16 cellular contexts compared by ENCODE assay signal in genomic region chr17:17314501-17315071, GRCh38.
"Had no signal": no experiment of that assay in that cellular context is flagged by ENCODE, and none has a peak within 500 bp of the region (broad histone marks: within the 10 kb centered on the region; RNA-seq: fewer than 3 reads in every experiment).

No MANE protein-coding gene starts in this region.

- H3K4me3 ChIP-seq: dorsolateral prefrontal cortex, prostate gland, thoracic aorta had no signal

- H3K27ac Mint-ChIP-seq: activated naive CD4-positive, alpha-beta T cell treated with anti-CD3 and anti-CD28 coated beads, Interleukin-2, amount 50 U/mL, for 24 hours; naive thymus-derived CD4-positive, alpha-beta T cell; stimulated activated naive CD8-positive, alpha-beta T cell treated with anti-CD3 and anti-CD28 coated beads, Interleukin-15, Interleukin-2, amounts not matched to agents 100 ng/mL and 50 ng/mL, for 24 hours; T-helper 17 cell had no signal

- ATAC-seq: foreskin keratinocyte; naive thymus-derived CD4-positive, alpha-beta T cell; T-helper 17 cell had no signal

- H3K36me3 ChIP-seq: prostate gland, thoracic aorta had no signal

- H3K9me3 ChIP-seq: prostate gland, thoracic aorta had no signal

- H3K4me1 ChIP-seq: foreskin keratinocyte, prostate gland had no signal

- H3K27ac ChIP-seq: dorsolateral prefrontal cortex, foreskin keratinocyte, prostate gland, thoracic aorta had no signal

- H3K27me3 Mint-ChIP-seq: activated naive CD4-positive, alpha-beta T cell treated with anti-CD3 and anti-CD28 coated beads, Interleukin-2, amount 50 U/mL, for 24 hours; naive thymus-derived CD4-positive, alpha-beta T cell; stimulated activated naive CD8-positive, alpha-beta T cell treated with anti-CD3 and anti-CD28 coated beads, Interleukin-15, Interleukin-2, amounts not matched to agents 100 ng/mL and 50 ng/mL, for 24 hours; T-helper 17 cell had no signal

- DNase-seq: activated CD4-positive, alpha-beta T cell treated with anti-CD3 and anti-CD28 coated beads, Interleukin-2, amount 50 U/mL, for 1 hour; activated effector memory CD4-positive, alpha-beta T cell treated with Interleukin-2 at 50 U/mL for 16 hours; amygdala; dorsolateral prefrontal cortex; foreskin keratinocyte; midbrain; naive thymus-derived CD4-positive, alpha-beta T cell; nucleus accumbens; stimulated activated CD4-positive, alpha-beta T cell treated with anti-CD3 and anti-CD28 coated beads, Interleukin-15, amount 100 ng/mL, for 24 hours; stimulated activated CD4-positive, alpha-beta T cell treated with anti-CD3 and anti-CD28 coated beads, Interleukin-4, amount 100 ng/mL, for 24 hours; T-helper 17 cell had no signal

- H3K4me1 Mint-ChIP-seq: brain had no signal

- H3K4me3 Mint-ChIP-seq: activated naive CD4-positive, alpha-beta T cell treated with anti-CD3 and anti-CD28 coated beads, Interleukin-2, amount 50 U/mL, for 24 hours; brain; naive thymus-derived CD4-positive, alpha-beta T cell; stimulated activated naive CD8-positive, alpha-beta T cell treated with anti-CD3 and anti-CD28 coated beads, Interleukin-15, Interleukin-2, amounts not matched to agents 100 ng/mL and 50 ng/mL, for 24 hours; T-helper 17 cell had no signal

- H3K9me3 Mint-ChIP-seq: activated naive CD4-positive, alpha-beta T cell treated with anti-CD3 and anti-CD28 coated beads, Interleukin-2, amount 50 U/mL, for 24 hours; naive thymus-derived CD4-positive, alpha-beta T cell; stimulated activated naive CD8-positive, alpha-beta T cell treated with anti-CD3 and anti-CD28 coated beads, Interleukin-15, Interleukin-2, amounts not matched to agents 100 ng/mL and 50 ng/mL, for 24 hours had no signal

- H3K27me3 ChIP-seq: dorsolateral prefrontal cortex, foreskin keratinocyte had no signal
